Comparison of ENCODE assay signal across 8 cellular contexts in genomic region chr10:12195603-12196506, GRCh38. TPM values are rescaled to one million over a fixed set of nuclear protein-coding genes. Genes with fewer than 3 reads are reported as not detected.
DNase-seq lines count a peak whose midpoint lies in the region; ATAC-seq and TF ChIP-seq lines count a peak whose summit lies in the region.

CDC123 (plus strand) TSS chr10:12196188; CDS start chr10:12196246, 58 bp downstream.
NUDT5 (minus strand) TSS chr10:12195891; CDS start chr10:12186291, 9,600 bp downstream.

- TF ChIP-seq CTCF in RWPE1 (conservative IDR thresholded peaks at IDR 0.05; ENCODE audit: low read depth) = no peak
- no peak for TF ChIP-seq CTCF in fibroblast of mammary gland (conservative IDR thresholded peaks at IDR 0.05; ENCODE audit: control insufficient read depth, insufficient read depth, low read depth, low read length)

- H3K4me3 ChIP-seq in fibroblast of mammary gland (ENCODE audit: control insufficient read depth, low read depth, low read length) = peak within 1 kb of the TSS; percentile 97

- DNase-seq in EL (peak; percentile 89), GOT3 (lab: John Stamatoyannopoulos, UW) (peak; percentile 60), LHCN-M2 (ENCODE audit: low read depth) (peak; percentile 86), RWPE1 (ENCODE audit: low spot score) (peak; percentile 90), fibroblast of mammary gland (ENCODE audit: low read depth) (peak; percentile 89)
- peak; percentile 73 to 92 (median 80) for DNase-seq in naive thymus-derived CD8-positive, alpha-beta T cell
- peak; percentile 84 for DNase-seq in stimulated activated naive B cell treated with anti-CD40 and anti-IgM and Interleukin-4, amounts not matched to agents 10 μg/mL and 1 μg/mL and 100 μg/mL, for 72 hours

- peak; percentile 93 for ATAC-seq in activated T-helper 17 cell treated with anti-CD3 and anti-CD28 coated beads, Interleukin-2, amount 50 U/mL, for 72 hours (replicated peaks)
- peak; percentile 93 for ATAC-seq in naive thymus-derived CD8-positive, alpha-beta T cell
- peak; percentile 94 to 95 for ATAC-seq in stimulated activated naive B cell treated with anti-CD40 and anti-IgM and Interleukin-4, amounts not matched to agents 10 μg/mL and 1 μg/mL and 100 μg/mL, for 72 hours (replicated peaks)

- CTCF ChIA-PET in RWPE1 (lab: Yijun Ruan, JAX) = interaction anchor here (0.6 to 1.2 kb wide), 2 partner anchors 18 to 438 kb away, joined by 3 to 5 read pairs; no protein-coding TSS in a partner anchor

- peaks cover 29% of the 10 kb centered on the region for H3K4me1 Mint-ChIP-seq in activated T-helper 17 cell treated with anti-CD3 and anti-CD28 coated beads, Interleukin-2, amount 50 U/mL, for 72 hours
- H3K4me1 Mint-ChIP-seq in naive thymus-derived CD8-positive, alpha-beta T cell = peaks cover 23 to 67% (median 63%) of the 10 kb centered on the region in 4 donors
- H3K4me1 Mint-ChIP-seq in stimulated activated naive B cell treated with anti-CD40 and anti-IgM and Interleukin-4, amounts not matched to agents 10 μg/mL and 1 μg/mL and 100 μg/mL, for 72 hours = peaks cover 21 to 41% of the 10 kb centered on the region in 2 donors

- H3K27me3 Mint-ChIP-seq in activated T-helper 17 cell treated with anti-CD3 and anti-CD28 coated beads, Interleukin-2, amount 50 U/mL, for 72 hours = no peaks in the 10 kb centered on the region
- H3K27me3 Mint-ChIP-seq in naive thymus-derived CD8-positive, alpha-beta T cell = no peaks in the 10 kb centered on the region
- no peaks in the 10 kb centered on the region for H3K27me3 Mint-ChIP-seq in stimulated activated naive B cell treated with anti-CD40 and anti-IgM and Interleukin-4, amounts not matched to agents 10 μg/mL and 1 μg/mL and 100 μg/mL, for 72 hours

- H3K27ac ChIP-seq in RWPE1 = peak within 1 kb of the TSS; percentile 91

- POLR2A ChIA-PET in RWPE1 (lab: Yijun Ruan, JAX; ENCODE audit: low non-redundant PET) = interaction anchor here (0.5 to 0.6 kb wide), 2 partner anchors 343 to 366 kb away, joined by 3 read pairs; no protein-coding TSS in a partner anchor
- POLR2A ChIA-PET in naive thymus-derived CD8-positive, alpha-beta T cell (lab: Charles Lee) = interaction anchor here (0.9 to 1.6 kb wide), 10 partner anchors 12 to 154 kb away, joined by 3 to 14 read pairs (median 4); partner anchors contain the start of genes CAMK1D and UPF2

- H3K36me3 Mint-ChIP-seq in activated T-helper 17 cell treated with anti-CD3 and anti-CD28 coated beads, Interleukin-2, amount 50 U/mL, for 72 hours (ENCODE audit: low read depth) = peaks cover 83% of the 10 kb centered on the region
- peaks cover 0 to 37% (median 12%) of the 10 kb centered on the region in 3 donors for H3K36me3 Mint-ChIP-seq in naive thymus-derived CD8-positive, alpha-beta T cell
- H3K36me3 Mint-ChIP-seq in stimulated activated naive B cell treated with anti-CD40 and anti-IgM and Interleukin-4, amounts not matched to agents 10 μg/mL and 1 μg/mL and 100 μg/mL, for 72 hours = peaks cover 16 to 36% of the 10 kb centered on the region in 2 donors

- peak within 1 kb of the TSS; percentile 92 for H3K4me3 Mint-ChIP-seq in activated T-helper 17 cell treated with anti-CD3 and anti-CD28 coated beads, Interleukin-2, amount 50 U/mL, for 72 hours
- peak within 1 kb of the TSS; percentile 94 to 100 (median 98) for H3K4me3 Mint-ChIP-seq in naive thymus-derived CD8-positive, alpha-beta T cell
- H3K4me3 Mint-ChIP-seq in stimulated activated naive B cell treated with anti-CD40 and anti-IgM and Interleukin-4, amounts not matched to agents 10 μg/mL and 1 μg/mL and 100 μg/mL, for 72 hours = peak within 1 kb of the TSS; percentile 97 to 100

- H3K9me3 Mint-ChIP-seq in activated T-helper 17 cell treated with anti-CD3 and anti-CD28 coated beads, Interleukin-2, amount 50 U/mL, for 72 hours = no peaks in the 10 kb centered on the region
- no peaks in the 10 kb centered on the region for H3K9me3 Mint-ChIP-seq in naive thymus-derived CD8-positive, alpha-beta T cell
- H3K9me3 Mint-ChIP-seq in stimulated activated naive B cell treated with anti-CD40 and anti-IgM and Interleukin-4, amounts not matched to agents 10 μg/mL and 1 μg/mL and 100 μg/mL, for 72 hours = no peaks in the 10 kb centered on the region

- peak within 1 kb of the TSS; percentile 98 for H3K27ac Mint-ChIP-seq in activated T-helper 17 cell treated with anti-CD3 and anti-CD28 coated beads, Interleukin-2, amount 50 U/mL, for 72 hours
- peak within 1 kb of the TSS; percentile 95 to 100 (median 99) for H3K27ac Mint-ChIP-seq in naive thymus-derived CD8-positive, alpha-beta T cell
- H3K27ac Mint-ChIP-seq in stimulated activated naive B cell treated with anti-CD40 and anti-IgM and Interleukin-4, amounts not matched to agents 10 μg/mL and 1 μg/mL and 100 μg/mL, for 72 hours = peak within 1 kb of the TSS; percentile 99

RNA-seq across cellular contexts. Expression of gene CDC123, which starts in this region (rescaled TPM):
- total RNA-seq in LHCN-M2 (2014; rRNA removed) = 102 and 106 TPM in 2 replicates
- 79.4 TPM for polyA plus RNA-seq in LHCN-M2 (2012)
- 100 to 1,000 TPM in 1 of 2 donors, 10 to 100 TPM in 1; 93.8 to 202 TPM for total RNA-seq in activated T-helper 17 cell treated with anti-CD3 and anti-CD28 coated beads, Interleukin-2, amount 50 U/mL, for 72 hours
- 10 to 100 TPM; 42.3 to 42.9 TPM for total RNA-seq in naive thymus-derived CD8-positive, alpha-beta T cell
- polyA plus RNA-seq in naive thymus-derived CD8-positive, alpha-beta T cell = 10 to 100 TPM; 83.1 to 91.0 (median 83.6) TPM

RNA-seq across cellular contexts. Expression of gene NUDT5, which starts in this region (rescaled TPM):
- total RNA-seq in LHCN-M2 (2014; rRNA removed) = 82.7 and 87.1 TPM in 2 replicates
- polyA plus RNA-seq in LHCN-M2 (2012) = 70.4 TPM
- total RNA-seq in activated T-helper 17 cell treated with anti-CD3 and anti-CD28 coated beads, Interleukin-2, amount 50 U/mL, for 72 hours = 100 to 1,000 TPM in 1 of 2 donors, 10 to 100 TPM in 1; 99.1 to 139 TPM
- 10 to 100 TPM; 50.7 to 55.7 TPM for total RNA-seq in naive thymus-derived CD8-positive, alpha-beta T cell
- 10 to 100 TPM; 45.0 to 52.7 (median 49.5) TPM for polyA plus RNA-seq in naive thymus-derived CD8-positive, alpha-beta T cell

Comparison
In these comparisons a context has a peak if more than half of its experiments do, and no peak if none do; other contexts are left out.
1. Peak in every context shown above with its lines: DNase-seq, ATAC-seq, H3K4me3 ChIP-seq and H3K27ac ChIP-seq.